ENCODE assay signal across 1 cellular context in the genomic region with DNA sequence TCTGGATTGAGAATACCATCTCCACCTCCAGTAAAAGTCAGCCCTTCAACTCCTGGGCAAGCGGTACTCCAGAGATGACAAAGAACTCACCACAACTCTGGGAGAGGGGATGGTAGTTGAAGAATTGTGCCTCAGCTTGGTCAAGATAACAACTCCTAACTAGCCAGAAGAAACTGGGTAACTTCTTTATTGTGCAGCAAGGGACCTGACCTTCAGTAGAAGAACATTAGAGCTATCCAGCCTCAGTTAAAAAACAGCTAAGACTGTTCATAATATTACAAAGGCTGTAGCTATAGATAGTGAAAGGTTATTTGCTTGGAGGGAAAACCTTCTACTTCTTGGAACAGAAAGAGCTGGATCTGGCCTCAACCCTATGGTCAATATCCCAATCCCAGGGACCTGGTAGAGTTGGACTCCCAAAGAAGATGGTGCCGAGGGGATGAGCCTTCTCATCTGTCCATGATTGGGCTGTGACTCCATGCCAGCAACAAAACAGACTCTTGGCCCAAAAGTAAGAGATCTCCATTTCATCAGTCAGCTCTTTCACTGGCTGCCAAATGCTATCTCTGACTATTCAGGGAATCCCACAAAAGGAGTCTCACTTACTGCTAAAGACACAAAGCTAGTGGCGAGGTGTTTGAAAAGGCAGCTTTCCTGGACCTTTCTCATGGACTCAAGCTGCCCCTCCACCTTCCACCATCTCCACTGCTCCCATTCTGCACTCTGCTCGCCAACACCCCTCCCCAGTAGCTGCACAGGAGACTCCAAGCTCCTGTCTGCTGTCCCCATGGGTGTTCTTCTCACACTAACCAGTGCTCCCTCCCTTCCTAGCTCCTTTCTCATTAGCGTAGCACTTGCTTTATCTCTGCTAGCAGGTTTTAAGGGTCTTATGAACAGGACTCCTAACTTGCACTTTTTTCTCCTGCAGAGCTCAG.
TF ChIP-seq lines count a peak whose summit lies in the region.

No MANE protein-coding gene starts in this region.

TF ChIP-seq in K562, 482 proteins besides CTCF, POLR2A, EP300 and RAD21 (continued from another document):
- TF ChIP-seq, protein P1, sequence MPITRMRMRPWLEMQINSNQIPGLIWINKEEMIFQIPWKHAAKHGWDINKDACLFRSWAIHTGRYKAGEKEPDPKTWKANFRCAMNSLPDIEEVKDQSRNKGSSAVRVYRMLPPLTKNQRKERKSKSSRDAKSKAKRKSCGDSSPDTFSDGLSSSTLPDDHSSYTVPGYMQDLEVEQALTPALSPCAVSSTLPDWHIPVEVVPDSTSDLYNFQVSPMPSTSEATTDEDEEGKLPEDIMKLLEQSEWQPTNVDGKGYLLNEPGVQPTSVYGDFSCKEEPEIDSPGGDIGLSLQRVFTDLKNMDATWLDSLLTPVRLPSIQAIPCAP (CRISPR knock-in tag; IDR thresholded peaks at IDR 0.05; ENCODE audit: borderline replicate concordance): no peak
- TF ChIP-seq PHF8 (IDR thresholded peaks at IDR 0.05; ENCODE audit: borderline replicate concordance, low read length) (no peak), HMGN3 (IDR thresholded peaks at IDR 0.05; ENCODE audit: borderline replicate concordance, extremely low read depth, insufficient read length, low read depth, low read length) (no peak), CBX1 (IDR thresholded peaks at IDR 0.05; ENCODE audit: low read depth) (peak; percentile 98), CLOCK (CRISPR knock-in tag; IDR thresholded peaks at IDR 0.05; ENCODE audit: borderline replicate concordance) (no peak), EP400 (IDR thresholded peaks at IDR 0.05) (no peak), ZNF445 (CRISPR knock-in tag; IDR thresholded peaks at IDR 0.05; ENCODE audit: low read depth) (peak; percentile 96), PYGO2 (tag; IDR thresholded peaks at IDR 0.05) (no peak), TCF7 (IDR thresholded peaks at IDR 0.05; ENCODE audit: borderline replicate concordance) (no peak), VEZF1 (CRISPR knock-in tag; IDR thresholded peaks at IDR 0.05) (no peak), NR2C2 (CRISPR knock-in tag; IDR thresholded peaks at IDR 0.05) (no peak), NR2C2 (tag; IDR thresholded peaks at IDR 0.05) (no peak), HNRNPLL (IDR thresholded peaks at IDR 0.05; ENCODE audit: low read depth, low read length, poor library complexity, severe bottlenecking) (no peak), TOE1 (IDR thresholded peaks at IDR 0.05; ENCODE audit: borderline replicate concordance) (no peak), TOE1 (CRISPR knock-in tag; IDR thresholded peaks at IDR 0.05; ENCODE audit: borderline replicate concordance, low read depth) (no peak), ARID1B (IDR thresholded peaks at IDR 0.05) (no peak), SP1 (CRISPR knock-in tag; IDR thresholded peaks at IDR 0.05) (no peak), ZNF76 (CRISPR knock-in tag; IDR thresholded peaks at IDR 0.05; ENCODE audit: borderline replicate concordance) (no peak), CREB1 (IDR thresholded peaks at IDR 0.05) (no peak), CREB1 (CRISPR knock-in tag; IDR thresholded peaks at IDR 0.05) (no peak; the same call in 1 of the 2 replicates), ADNP (tag; IDR thresholded peaks at IDR 0.05) (no peak), ZNF766 (CRISPR knock-in tag; conservative IDR thresholded peaks at IDR 0.05) (no peak), ZNF140 (CRISPR knock-in tag; IDR thresholded peaks at IDR 0.05) (no peak), POLR2AphosphoS5 (IDR thresholded peaks at IDR 0.05; ENCODE audit: control insufficient read depth, insufficient read depth, low read depth, low read length) (peak; percentile 100), HDGF (IDR thresholded peaks at IDR 0.05) (no peak), RBM39 (optimal IDR thresholded peaks at IDR 0.05; ENCODE audit: low read depth, low read length) (no peak), RBBP5 (IDR thresholded peaks at IDR 0.05; ENCODE audit: borderline replicate concordance, insufficient read depth, low read length, poor library complexity, severe bottlenecking) (no peak), KAT7 (CRISPR knock-in tag; IDR thresholded peaks at IDR 0.05; ENCODE audit: borderline replicate concordance) (no peak), FOXA1 (IDR thresholded peaks at IDR 0.05; ENCODE audit: borderline replicate concordance) (no peak), CREBBP (IDR thresholded peaks at IDR 0.05; ENCODE audit: low read depth, low read length) (no peak), MYC (IDR thresholded peaks at IDR 0.05; ENCODE audit: low read depth, low read length) (no peak), MYC (CRISPR knock-in tag; IDR thresholded peaks at IDR 0.05; ENCODE audit: borderline replicate concordance, low read depth) (no peak), GATAD2A (IDR thresholded peaks at IDR 0.05) (no peak)
- TF ChIP-seq, protein P2, sequence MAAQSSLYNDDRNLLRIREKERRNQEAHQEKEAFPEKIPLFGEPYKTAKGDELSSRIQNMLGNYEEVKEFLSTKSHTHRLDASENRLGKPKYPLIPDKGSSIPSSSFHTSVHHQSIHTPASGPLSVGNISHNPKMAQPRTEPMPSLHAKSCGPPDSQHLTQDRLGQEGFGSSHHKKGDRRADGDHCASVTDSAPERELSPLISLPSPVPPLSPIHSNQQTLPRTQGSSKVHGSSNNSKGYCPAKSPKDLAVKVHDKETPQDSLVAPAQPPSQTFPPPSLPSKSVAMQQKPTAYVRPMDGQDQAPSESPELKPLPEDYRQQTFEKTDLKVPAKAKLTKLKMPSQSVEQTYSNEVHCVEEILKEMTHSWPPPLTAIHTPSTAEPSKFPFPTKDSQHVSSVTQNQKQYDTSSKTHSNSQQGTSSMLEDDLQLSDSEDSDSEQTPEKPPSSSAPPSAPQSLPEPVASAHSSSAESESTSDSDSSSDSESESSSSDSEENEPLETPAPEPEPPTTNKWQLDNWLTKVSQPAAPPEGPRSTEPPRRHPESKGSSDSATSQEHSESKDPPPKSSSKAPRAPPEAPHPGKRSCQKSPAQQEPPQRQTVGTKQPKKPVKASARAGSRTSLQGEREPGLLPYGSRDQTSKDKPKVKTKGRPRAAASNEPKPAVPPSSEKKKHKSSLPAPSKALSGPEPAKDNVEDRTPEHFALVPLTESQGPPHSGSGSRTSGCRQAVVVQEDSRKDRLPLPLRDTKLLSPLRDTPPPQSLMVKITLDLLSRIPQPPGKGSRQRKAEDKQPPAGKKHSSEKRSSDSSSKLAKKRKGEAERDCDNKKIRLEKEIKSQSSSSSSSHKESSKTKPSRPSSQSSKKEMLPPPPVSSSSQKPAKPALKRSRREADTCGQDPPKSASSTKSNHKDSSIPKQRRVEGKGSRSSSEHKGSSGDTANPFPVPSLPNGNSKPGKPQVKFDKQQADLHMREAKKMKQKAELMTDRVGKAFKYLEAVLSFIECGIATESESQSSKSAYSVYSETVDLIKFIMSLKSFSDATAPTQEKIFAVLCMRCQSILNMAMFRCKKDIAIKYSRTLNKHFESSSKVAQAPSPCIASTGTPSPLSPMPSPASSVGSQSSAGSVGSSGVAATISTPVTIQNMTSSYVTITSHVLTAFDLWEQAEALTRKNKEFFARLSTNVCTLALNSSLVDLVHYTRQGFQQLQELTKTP (IDR thresholded peaks at IDR 0.05; ENCODE audit: low read depth in 1 of 2, partially characterized antibody in 2 of 2): peak in 1 of 2 experiments; percentile 28
TF ChIP-seq in K562: peak in this region for 116.
